In the genomic region with DNA sequence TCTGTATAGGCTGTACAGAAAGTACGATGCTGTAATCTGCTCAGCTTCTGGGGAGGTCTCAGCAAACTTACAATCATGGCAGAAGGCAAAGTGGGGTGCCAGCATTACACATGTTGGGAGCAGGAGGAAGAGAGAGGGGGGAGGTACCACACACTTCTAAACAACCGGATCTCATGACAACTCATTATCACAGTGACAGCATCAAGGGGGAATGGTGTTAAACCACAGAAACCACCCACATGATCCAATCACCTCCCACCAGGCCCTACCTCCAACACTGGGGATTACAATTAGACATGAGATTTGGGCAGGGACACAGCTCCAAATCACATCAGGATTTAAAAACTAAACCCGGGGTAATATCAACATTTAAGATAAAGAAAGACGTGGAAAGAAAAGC, we compare ENCODE assay signal across 17 cellular contexts.
DNase-seq lines count a peak whose midpoint lies in the region; ATAC-seq, FAIRE-seq and TF ChIP-seq lines count a peak whose summit lies in the region.
"Had no signal": no experiment of that assay in that cellular context is flagged by ENCODE, and none has a peak within 500 bp of the region (broad histone marks: within the 10 kb centered on the region; RNA-seq: fewer than 3 reads in every experiment).

No MANE protein-coding gene starts in this region.

- no peak overlapping the region for H3K9ac ChIP-seq in BLaER1

- no peak for FAIRE-seq in H54 (lab: Jason Lieb, UNC)
- FAIRE-seq: A204.1, G401.6, GM12892, K562 had no signal

- H3K36me3 ChIP-seq in BLaER1 = no peaks in the 10 kb centered on the region
- H3K36me3 ChIP-seq: BE2C had no signal

- no peak overlapping the region for H3K27ac ChIP-seq in BLaER1

- H3K4me1 ChIP-seq in BLaER1 = peaks cover 43% of the 10 kb centered on the region
- H3K4me1 ChIP-seq: BE2C had no signal

- no peak for TF ChIP-seq POLR2A in H54 (IDR thresholded peaks at IDR 0.05; ENCODE audit: low read depth, low read length)

- no peaks in the 10 kb centered on the region for H4K20me1 ChIP-seq in BLaER1

- ATAC-seq in HG02678 (IDR thresholded peaks at IDR 0.05; ENCODE audit: unreplicated experiment) = no peak
- ATAC-seq in HG03025 (IDR thresholded peaks at IDR 0.05; ENCODE audit: low FRiP score, unreplicated experiment) = no peak
- ATAC-seq in HG03571 (IDR thresholded peaks at IDR 0.05; ENCODE audit: unreplicated experiment) = no peak
- ATAC-seq: GM23338, K562 had no signal

- no peak overlapping the region for H3K4me3 ChIP-seq in BLaER1
- H3K4me3 ChIP-seq: GM23338, K562 had no signal

- H3K9me3 ChIP-seq in BLaER1 = peaks cover 3% of the 10 kb centered on the region
- H3K9me3 ChIP-seq: BE2C had no signal

- H3K27me3 ChIP-seq in BLaER1 = no peaks in the 10 kb centered on the region
- H3K27me3 ChIP-seq: BE2C had no signal

- peak; percentile 54 for DNase-seq in M059J (ENCODE audit: low read depth)
- peak; percentile 2 for DNase-seq in glomerular visceral epithelial cell (ENCODE audit: extremely low spot score)
- no peak for DNase-seq in H54 (ENCODE audit: insufficient read length, low spot score)
- DNase-seq: BE2C; CD4-positive, CD25-positive, alpha-beta regulatory T cell; EL; H9; Kasumi-1 had no signal

- peak overlapping the region; percentile 12 for H3K4me2 ChIP-seq in BLaER1
- H3K4me2 ChIP-seq: GM23338 had no signal
